ENCODE assay signal across 1 cellular context in genomic region chr16:4334724-4335495, GRCh38.
TF ChIP-seq lines count a peak whose summit lies in the region.

No MANE protein-coding gene starts in this region.

TF ChIP-seq in GM23338, 12 proteins besides CTCF, POLR2A, EP300 and RAD21 (continued from another document):
- TF ChIP-seq ZNF462 (CRISPR knock-in tag; IDR thresholded peaks at IDR 0.05) = no peak
TF ChIP-seq in GM23338: peak in this region for 0.
